ENCODE assay signal across 23 cellular contexts in genomic region chr11:92810423-92810822, GRCh38.
DNase-seq lines count a peak whose midpoint lies in the region; TF ChIP-seq lines count a peak whose summit lies in the region.
"Had no signal": no experiment of that assay in that cellular context is flagged by ENCODE, and none has a peak within 500 bp of the region (broad histone marks: within the 10 kb centered on the region; RNA-seq: fewer than 3 reads in every experiment).

No MANE protein-coding gene starts in this region.

- H3K4me1 ChIP-seq in HEK293 (ENCODE audit: control insufficient read depth, insufficient read depth, low read length) = peaks cover 2% of the 10 kb centered on the region; the same call in 1 of the 2 replicates
- H3K4me1 ChIP-seq in breast epithelium = no peaks in the 10 kb centered on the region
- H3K4me1 ChIP-seq: BE2C had no signal

- H3K36me3 ChIP-seq in HEK293 (ENCODE audit: control insufficient read depth in 2 of 2, insufficient read depth in 1 of 2, low read length in 2 of 2) (no peaks in the 10 kb centered on the region), neural cell (ENCODE audit: insufficient read depth, low read length) (peaks cover 4% of the 10 kb centered on the region), breast epithelium (no peaks in the 10 kb centered on the region)
- H3K36me3 ChIP-seq: BE2C, BLaER1 had no signal

- peaks cover 3% of the 10 kb centered on the region for H3F3A ChIP-seq in neural cell (ENCODE audit: insufficient read depth, low read length, poor library complexity, severe bottlenecking)

- no peak for TF ChIP-seq CTCF in HEK293 (tag by site-specific recombination; IDR thresholded peaks at IDR 0.05)
- no peak for TF ChIP-seq CTCF in neural cell (IDR thresholded peaks at IDR 0.05; ENCODE audit: poor library complexity, severe bottlenecking)
- no peak for TF ChIP-seq CTCF in breast epithelium (IDR thresholded peaks at IDR 0.05)

- H3K4me3 ChIP-seq in HEK293 (ENCODE audit: low read depth, low read length) (no peak overlapping the region), neural cell (ENCODE audit: low read length) (no peak overlapping the region), breast epithelium (no peak overlapping the region)
- H3K4me3 ChIP-seq: BLaER1, GM12878 had no signal

- H4K20me1 ChIP-seq in neural cell (ENCODE audit: insufficient read depth) = no peaks in the 10 kb centered on the region
- H4K20me1 ChIP-seq: BLaER1 had no signal

- no peaks in the 10 kb centered on the region for H3K9me3 ChIP-seq in HEK293 (ENCODE audit: control insufficient read depth, insufficient read depth, low read depth, low read length)
- H3K9me3 ChIP-seq in neural cell (ENCODE audit: low read length) = no peaks in the 10 kb centered on the region
- H3K9me3 ChIP-seq in breast epithelium = no peaks in the 10 kb centered on the region
- H3K9me3 ChIP-seq: BE2C, BLaER1 had no signal

- TF ChIP-seq EP300 in neural cell (conservative IDR thresholded peaks at IDR 0.05; ENCODE audit: poor library complexity, severe bottlenecking) = peak; percentile 70

- DNase-seq in HEK293T (ENCODE audit: extremely low spot score) = no peak
- DNase-seq in breast epithelium (ENCODE audit: low spot score in 2 of 2) = no peak
- no peak for DNase-seq in KBM-7
- no peak for DNase-seq in GM19240 (ENCODE audit: insufficient read length, low spot score)
- DNase-seq: 8988T; ACHN; BE2C; C1 segment of cervical spinal cord; CD4-positive, alpha-beta memory T cell; CD4-positive, CD25-positive, alpha-beta regulatory T cell; CD8-positive, alpha-beta memory T cell; COR-L47; DMS 273 treated with DMSO at 0.1 percent for 48 hours; DMS153; DMS53; DMS79; DND-41; EL; GDM1 had no signal

- intact Hi-C loops in breast epithelium (cut with DNase I; ENCODE audit: low total_unique reads) = no loop called here

- H3K9me2 ChIP-seq in neural cell (ENCODE audit: insufficient read depth, low read length) = no peaks in the 10 kb centered on the region

- no peak for TF ChIP-seq POLR2A in breast epithelium (IDR thresholded peaks at IDR 0.05)

- no peak overlapping the region for H3K4me2 ChIP-seq in neural cell (ENCODE audit: low read length)
- H3K4me2 ChIP-seq: BLaER1 had no signal

- no peaks in the 10 kb centered on the region for H3K79me2 ChIP-seq in neural cell (replicated peaks; ENCODE audit: insufficient read depth, low read length)

- CTCF ChIA-PET in HEK293 (lab: Yijun Ruan, JAX) (interaction anchor here (0.7 kb wide), 1 partner anchor 674 kb away, joined by 3 read pairs; no protein-coding TSS in a partner anchor), HEK293T (lab: Yijun Ruan, JAX) (no interaction called here)

- POLR2A ChIA-PET in HEK293 (lab: Yijun Ruan, JAX) (no interaction called here), HEK293T (lab: Yijun Ruan, JAX) (no interaction called here)

- in situ Hi-C loops in KBM-7 (cut with MboI; ENCODE audit: low pct_unique_long_range_greater_than_20kb, low sequenced_read_pairs) = no loop called here

- no peak overlapping the region for H2AFZ ChIP-seq in neural cell (ENCODE audit: low read depth, low read length)

- H3K27ac ChIP-seq in HEK293 (ENCODE audit: extremely low read depth, low read depth, low read length) (no peak overlapping the region), neural cell (ENCODE audit: low read length) (peak overlapping the region; percentile 46), breast epithelium (no peak overlapping the region)
- H3K27ac ChIP-seq: BLaER1 had no signal

- no peak overlapping the region for H3K9ac ChIP-seq in neural cell (ENCODE audit: low read length)
- H3K9ac ChIP-seq: BLaER1 had no signal

- no peak for TF ChIP-seq RAD21 in neural cell (conservative IDR thresholded peaks at IDR 0.05)

- H3K27me3 ChIP-seq in neural cell (ENCODE audit: insufficient read depth, low read depth, low read length) (no peaks in the 10 kb centered on the region), breast epithelium (no peaks in the 10 kb centered on the region)
- H3K27me3 ChIP-seq: BE2C, BLaER1 had no signal

TF ChIP-seq in HEK293, 187 proteins besides CTCF, POLR2A, EP300 and RAD21:
- TF ChIP-seq ZNF707 (tag by site-specific recombination; IDR thresholded peaks at IDR 0.05) (no peak), ZNF23 (tag by site-specific recombination; IDR thresholded peaks at IDR 0.05; ENCODE audit: borderline replicate concordance) (no peak), SP7 (tag by site-specific recombination; IDR thresholded peaks at IDR 0.05) (peak; percentile 83), ZFP41 (tag by site-specific recombination; IDR thresholded peaks at IDR 0.05; ENCODE audit: borderline replicate concordance) (no peak), ZNF704 (tag by site-specific recombination; IDR thresholded peaks at IDR 0.05) (no peak), FEZF1 (tag by site-specific recombination; IDR thresholded peaks at IDR 0.05) (0 out of 2 replicates have a peak, but pooled peaks have one; percentile 8), ZBTB21 (tag by site-specific recombination; IDR thresholded peaks at IDR 0.05) (no peak)

TF ChIP-seq in HEK293T, 16 proteins besides CTCF, POLR2A, EP300 and RAD21:
- TF ChIP-seq PKNOX1 (IDR thresholded peaks at IDR 0.05) = peak; percentile 54
- no peak for TF ChIP-seq SUZ12 (IDR thresholded peaks at IDR 0.05)

TF ChIP-seq in neural cell, 6 proteins besides CTCF, POLR2A, EP300 and RAD21:
- no peak for TF ChIP-seq SMC3 (conservative IDR thresholded peaks at IDR 0.05; ENCODE audit: poor library complexity)
- TF ChIP-seq POLR2AphosphoS5 (IDR thresholded peaks at IDR 0.05) = peak; percentile 40
- TF ChIP-seq MXI1 (conservative IDR thresholded peaks at IDR 0.05; ENCODE audit: poor library complexity, severe bottlenecking) = no peak
